ENCODE assay signal across 11 cellular contexts in genomic region chr5:171152382-171152781, GRCh38.
DNase-seq lines count a peak whose midpoint lies in the region; ATAC-seq, FAIRE-seq and TF ChIP-seq lines count a peak whose summit lies in the region.
"Had no signal": no experiment of that assay in that cellular context is flagged by ENCODE, and none has a peak within 500 bp of the region (broad histone marks: within the 10 kb centered on the region; RNA-seq: fewer than 3 reads in every experiment).

No MANE protein-coding gene starts in this region.

- no peaks in the 10 kb centered on the region for H3K36me3 Mint-ChIP-seq in CD8-positive, alpha-beta T cell

- DNase-seq in AG04449 (ENCODE audit: low read depth, low spot score) = no peak
- DNase-seq in H54 (ENCODE audit: insufficient read length, low spot score) = peak; percentile 0
- DNase-seq in Panc1 (ENCODE audit: low read depth, low spot score) = no peak
- peak; percentile 60 for DNase-seq in fibroblast of peridontal ligament (ENCODE audit: extremely low read depth)
- DNase-seq in CD8-positive, alpha-beta T cell = no peak
- DNase-seq in upper lobe of left lung = no peak
- DNase-seq in cerebellar nuclear complex (lab: John Stamatoyannopoulos, UW) = no peak
- DNase-seq: amygdala, pancreas had no signal

- in situ Hi-C loops in Panc1 (cut with HindIII; ENCODE audit: low pct_unique_long_range_greater_than_20kb, low sequenced_read_pairs) = no loop called here

- no peak for TF ChIP-seq EP300 in upper lobe of left lung (IDR thresholded peaks at IDR 0.05)

- H3K4me3 ChIP-seq in AG04449 (ENCODE audit: low read depth, low read length) (no peak overlapping the region), Panc1 (ENCODE audit: low read depth in 2 of 2, low read length in 2 of 2) (no peak overlapping the region), upper lobe of left lung (no peak overlapping the region)
- H3K4me3 ChIP-seq in CD8-positive, alpha-beta T cell (ENCODE audit: low read depth, low read length) = no peak overlapping the region
- H3K4me3 ChIP-seq: pancreas had no signal

- H3K27me3 Mint-ChIP-seq in CD8-positive, alpha-beta T cell (ENCODE audit: low read depth) = peaks cover 5% of the 10 kb centered on the region

- CTCF ChIA-PET in AG04449 (lab: Yijun Ruan, JAX) (interaction anchor here (0.5 to 1.2 kb wide), 8 partner anchors 16 to 407 kb away, joined by 3 to 6 read pairs (median 3); no protein-coding TSS in a partner anchor), Panc1 (lab: Charles Lee) (interaction anchor here (0.6 kb wide), 1 partner anchor 60 kb away, joined by 3 read pairs; no protein-coding TSS in a partner anchor)
- CTCF ChIA-PET in CD8-positive, alpha-beta T cell (lab: Charles Lee) = no interaction called here

- no peaks in the 10 kb centered on the region for H3K9me3 Mint-ChIP-seq in CD8-positive, alpha-beta T cell

- H3K4me1 ChIP-seq in Panc1 (ENCODE audit: control insufficient read depth, insufficient read depth, low read length) (no peaks in the 10 kb centered on the region), upper lobe of left lung (no peaks in the 10 kb centered on the region)
- H3K4me1 ChIP-seq in CD8-positive, alpha-beta T cell (ENCODE audit: insufficient read depth, low read length) = no peaks in the 10 kb centered on the region
- H3K4me1 ChIP-seq: pancreas had no signal

- ATAC-seq in Panc1 (peak; percentile 80), HG03457 (IDR thresholded peaks at IDR 0.05; ENCODE audit: unreplicated experiment) (no peak), upper lobe of left lung (ENCODE audit: low FRiP score in 2 of 2) (no peak)
- ATAC-seq in CD8-positive, alpha-beta T cell = no peak
- ATAC-seq: activated CD4-positive, CD25-positive, alpha-beta regulatory T cell treated with anti-CD3 and anti-CD28 coated beads, Interleukin-2, amount 50 U/mL, for 24 hours had no signal

- TF ChIP-seq CTCF in AG04449 (IDR thresholded peaks at IDR 0.05; ENCODE audit: insufficient read depth, low read length, missing control alignments) (peak; percentile 30), Panc1 (IDR thresholded peaks at IDR 0.05) (peak; percentile 45), upper lobe of left lung (IDR thresholded peaks at IDR 0.05) (no peak)
- no peak for TF ChIP-seq CTCF in CD8-positive, alpha-beta T cell (IDR thresholded peaks at IDR 0.05)

- H3K4me1 Mint-ChIP-seq in CD8-positive, alpha-beta T cell (ENCODE audit: low read depth) = no peaks in the 10 kb centered on the region

- H3K27ac Mint-ChIP-seq in CD8-positive, alpha-beta T cell = no peak overlapping the region

- H3K36me3 ChIP-seq in Panc1 (ENCODE audit: control insufficient read depth, insufficient read depth, low read length) (no peaks in the 10 kb centered on the region), upper lobe of left lung (no peaks in the 10 kb centered on the region)
- H3K36me3 ChIP-seq in CD8-positive, alpha-beta T cell (ENCODE audit: insufficient read depth, low read length) = no peaks in the 10 kb centered on the region
- H3K36me3 ChIP-seq: pancreas had no signal

- 87 to 98% methylated on average over 4 of the region's 4 CpGs for WGBS in upper lobe of left lung, 2 donors

- no peaks in the 10 kb centered on the region; the same call in none of the 2 replicates for H3K27me3 ChIP-seq in Panc1 (ENCODE audit: control insufficient read depth, insufficient read depth, low read length)
- H3K27me3 ChIP-seq in CD8-positive, alpha-beta T cell (ENCODE audit: insufficient read depth, low read length) = no peaks in the 10 kb centered on the region
- H3K27me3 ChIP-seq in upper lobe of left lung = no peaks in the 10 kb centered on the region
- H3K27me3 ChIP-seq: pancreas had no signal

- H3K4me3 Mint-ChIP-seq in CD8-positive, alpha-beta T cell = no peak overlapping the region

- intact Hi-C loops in Panc1 (cut with micrococcal nuclease; ENCODE audit: unreplicated experiment) = loop anchor here (10.0 kb wide), 1 partner anchor 168 kb away; no protein-coding TSS in a partner anchor
- intact Hi-C loops in CD8-positive, alpha-beta T cell (cut with DNase I, micrococcal nuclease) = no loop called here

- POLR2A ChIA-PET in AG04449 (lab: Yijun Ruan, JAX) = no interaction called here
- POLR2A ChIA-PET in Panc1 (lab: Charles Lee) = no interaction called here
- POLR2A ChIA-PET in CD8-positive, alpha-beta T cell (lab: Charles Lee) = no interaction called here

- H3K9me3 ChIP-seq in Panc1 (ENCODE audit: control insufficient read depth, insufficient read depth, low read depth, low read length) (no peaks in the 10 kb centered on the region), upper lobe of left lung (no peaks in the 10 kb centered on the region)
- H3K9me3 ChIP-seq in CD8-positive, alpha-beta T cell (ENCODE audit: low read length) = no peaks in the 10 kb centered on the region
- H3K9me3 ChIP-seq: pancreas had no signal

- no peak for FAIRE-seq in H54 (lab: Jason Lieb, UNC)
- FAIRE-seq: pancreas had no signal

- TF ChIP-seq POLR2A in H54 (IDR thresholded peaks at IDR 0.05; ENCODE audit: low read depth, low read length) = no peak
- no peak for TF ChIP-seq POLR2A in upper lobe of left lung (IDR thresholded peaks at IDR 0.05)

- no TSS peak for BruUV-seq in Panc1 (replicated peaks; lab: Mats Ljungman, UMichigan)

- no peak overlapping the region for H3K27ac ChIP-seq in Panc1 (ENCODE audit: low read length)
- no peak overlapping the region for H3K27ac ChIP-seq in CD8-positive, alpha-beta T cell (ENCODE audit: low read depth, low read length)
- H3K27ac ChIP-seq in upper lobe of left lung = no peak overlapping the region
- H3K27ac ChIP-seq: pancreas had no signal

Comparison
In these comparisons a context has a peak if more than half of its experiments do, and no peak if none do; other contexts are left out.
1. DNase-seq: peak in H54 (single experiment) and fibroblast of peridontal ligament (single experiment); none in AG04449 (single experiment), Panc1 (single experiment), CD8-positive, alpha-beta T cell (0 of 7), upper lobe of left lung (0 of 2) and cerebellar nuclear complex (0 of 2).
2. CTCF ChIP-seq: peak in AG04449 (single experiment) and Panc1 (single experiment); none in CD8-positive, alpha-beta T cell (single experiment) and upper lobe of left lung (0 of 6).